Comparison of ENCODE assay signal across 1 cellular context in the genomic region with DNA sequence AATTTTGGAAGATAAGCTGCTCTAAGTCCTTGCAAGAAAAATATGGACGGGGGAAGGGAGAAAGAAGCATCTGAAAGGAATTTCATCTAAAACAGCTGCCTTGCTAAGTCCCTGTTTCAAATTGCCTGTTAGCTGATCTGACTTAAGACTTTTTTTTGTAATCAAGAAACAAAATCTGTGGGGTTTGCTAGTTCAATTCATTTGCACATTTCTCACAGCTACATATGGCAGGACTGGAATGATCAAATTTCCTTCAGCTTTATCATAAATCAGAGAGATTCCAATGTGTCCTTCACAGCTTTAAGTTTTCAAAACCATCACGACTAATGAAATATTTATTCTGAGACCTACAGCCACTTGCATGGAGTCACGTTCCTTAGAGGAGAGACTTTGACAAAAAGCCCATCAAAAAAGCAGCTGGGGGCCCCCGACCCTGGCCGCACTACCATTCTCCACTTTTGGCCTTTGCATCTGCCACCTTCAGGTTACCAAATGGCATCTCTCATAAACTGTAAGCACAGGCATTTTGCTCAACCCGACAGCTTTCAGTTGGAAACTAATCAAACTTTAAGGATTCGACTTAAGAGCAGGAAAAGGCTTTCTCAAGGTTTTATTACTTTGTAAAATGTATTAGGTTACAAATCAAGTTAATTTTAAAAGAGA.
TF ChIP-seq lines count a peak whose summit lies in the region.

No MANE protein-coding gene starts in this region.

TF ChIP-seq in SK-N-SH treated with all-trans-retinoic acid at 6 μM for 48 hours, 23 proteins besides CTCF, POLR2A, EP300 and RAD21 (continued from another document):
- TF ChIP-seq, protein P1, sequence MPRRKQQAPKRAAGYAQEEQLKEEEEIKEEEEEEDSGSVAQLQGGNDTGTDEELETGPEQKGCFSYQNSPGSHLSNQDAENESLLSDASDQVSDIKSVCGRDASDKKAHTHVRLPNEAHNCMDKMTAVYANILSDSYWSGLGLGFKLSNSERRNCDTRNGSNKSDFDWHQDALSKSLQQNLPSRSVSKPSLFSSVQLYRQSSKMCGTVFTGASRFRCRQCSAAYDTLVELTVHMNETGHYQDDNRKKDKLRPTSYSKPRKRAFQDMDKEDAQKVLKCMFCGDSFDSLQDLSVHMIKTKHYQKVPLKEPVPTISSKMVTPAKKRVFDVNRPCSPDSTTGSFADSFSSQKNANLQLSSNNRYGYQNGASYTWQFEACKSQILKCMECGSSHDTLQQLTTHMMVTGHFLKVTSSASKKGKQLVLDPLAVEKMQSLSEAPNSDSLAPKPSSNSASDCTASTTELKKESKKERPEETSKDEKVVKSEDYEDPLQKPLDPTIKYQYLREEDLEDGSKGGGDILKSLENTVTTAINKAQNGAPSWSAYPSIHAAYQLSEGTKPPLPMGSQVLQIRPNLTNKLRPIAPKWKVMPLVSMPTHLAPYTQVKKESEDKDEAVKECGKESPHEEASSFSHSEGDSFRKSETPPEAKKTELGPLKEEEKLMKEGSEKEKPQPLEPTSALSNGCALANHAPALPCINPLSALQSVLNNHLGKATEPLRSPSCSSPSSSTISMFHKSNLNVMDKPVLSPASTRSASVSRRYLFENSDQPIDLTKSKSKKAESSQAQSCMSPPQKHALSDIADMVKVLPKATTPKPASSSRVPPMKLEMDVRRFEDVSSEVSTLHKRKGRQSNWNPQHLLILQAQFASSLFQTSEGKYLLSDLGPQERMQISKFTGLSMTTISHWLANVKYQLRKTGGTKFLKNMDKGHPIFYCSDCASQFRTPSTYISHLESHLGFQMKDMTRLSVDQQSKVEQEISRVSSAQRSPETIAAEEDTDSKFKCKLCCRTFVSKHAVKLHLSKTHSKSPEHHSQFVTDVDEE (CRISPR knock-in tag; IDR thresholded peaks at IDR 0.05) = no peak
- TF ChIP-seq ZNF8 (CRISPR knock-in tag; IDR thresholded peaks at IDR 0.05) = no peak
- TF ChIP-seq, protein P2, sequence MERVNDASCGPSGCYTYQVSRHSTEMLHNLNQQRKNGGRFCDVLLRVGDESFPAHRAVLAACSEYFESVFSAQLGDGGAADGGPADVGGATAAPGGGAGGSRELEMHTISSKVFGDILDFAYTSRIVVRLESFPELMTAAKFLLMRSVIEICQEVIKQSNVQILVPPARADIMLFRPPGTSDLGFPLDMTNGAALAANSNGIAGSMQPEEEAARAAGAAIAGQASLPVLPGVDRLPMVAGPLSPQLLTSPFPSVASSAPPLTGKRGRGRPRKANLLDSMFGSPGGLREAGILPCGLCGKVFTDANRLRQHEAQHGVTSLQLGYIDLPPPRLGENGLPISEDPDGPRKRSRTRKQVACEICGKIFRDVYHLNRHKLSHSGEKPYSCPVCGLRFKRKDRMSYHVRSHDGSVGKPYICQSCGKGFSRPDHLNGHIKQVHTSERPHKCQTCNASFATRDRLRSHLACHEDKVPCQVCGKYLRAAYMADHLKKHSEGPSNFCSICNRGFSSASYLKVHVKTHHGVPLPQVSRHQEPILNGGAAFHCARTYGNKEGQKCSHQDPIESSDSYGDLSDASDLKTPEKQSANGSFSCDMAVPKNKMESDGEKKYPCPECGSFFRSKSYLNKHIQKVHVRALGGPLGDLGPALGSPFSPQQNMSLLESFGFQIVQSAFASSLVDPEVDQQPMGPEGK (CRISPR knock-in tag; IDR thresholded peaks at IDR 0.05; ENCODE audit: borderline replicate concordance) = no peak
- TF ChIP-seq GLIS3 (CRISPR knock-in tag; IDR thresholded peaks at IDR 0.05) = no peak
- no peak for TF ChIP-seq TCF4 (CRISPR knock-in tag; IDR thresholded peaks at IDR 0.05; ENCODE audit: borderline replicate concordance)
- no peak for TF ChIP-seq PPARA (CRISPR knock-in tag; IDR thresholded peaks at IDR 0.05; ENCODE audit: borderline replicate concordance)
- no peak for TF ChIP-seq TOX (CRISPR knock-in tag; IDR thresholded peaks at IDR 0.05; ENCODE audit: borderline replicate concordance)
